Comparison of ENCODE assay signal across 29 cellular contexts in the genomic region with DNA sequence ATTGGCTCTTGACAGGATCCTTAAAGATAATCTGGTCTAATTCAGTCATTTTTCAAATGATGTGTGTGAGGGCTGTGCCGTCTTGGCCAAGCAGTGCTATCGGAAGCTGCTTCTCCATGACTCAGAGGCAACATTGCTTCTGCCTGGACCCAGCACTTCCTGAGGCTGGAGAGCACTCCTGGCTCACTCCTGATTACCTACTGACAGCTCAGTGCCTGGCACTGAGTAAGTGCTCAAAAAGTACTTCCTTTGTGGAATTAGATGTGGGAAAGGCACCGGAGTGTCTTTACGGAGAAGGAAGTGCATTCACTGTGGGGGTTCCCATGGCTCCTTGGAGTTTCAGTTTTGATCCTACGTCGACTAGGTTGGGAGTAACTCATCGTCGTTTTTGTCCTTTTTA.
DNase-seq lines count a peak whose midpoint lies in the region; ATAC-seq, FAIRE-seq and TF ChIP-seq lines count a peak whose summit lies in the region.
"Had no signal": no experiment of that assay in that cellular context is flagged by ENCODE, and none has a peak within 500 bp of the region (broad histone marks: within the 10 kb centered on the region; RNA-seq: fewer than 3 reads in every experiment).

No MANE protein-coding gene starts in this region.

- peak; percentile 95 for ATAC-seq in left lung
- peak; percentile 62 for ATAC-seq in upper lobe of right lung
- ATAC-seq in HG02610 (IDR thresholded peaks at IDR 0.05; ENCODE audit: unreplicated experiment), result no peak
- no peak for ATAC-seq in GM19351 (IDR thresholded peaks at IDR 0.05; ENCODE audit: unreplicated experiment)
- ATAC-seq: A549, GM12878, PC-3 had no signal

- no peak overlapping the region for H2AFZ ChIP-seq in astrocyte (ENCODE audit: low read depth, low read length)

- no peak overlapping the region for H3K4me3 Mint-ChIP-seq in astrocyte (ENCODE audit: unreplicated experiment)
- H3K4me3 Mint-ChIP-seq: CD4-positive, alpha-beta T cell; H9; T-helper 1 cell treated with Interleukin-12 subunit alpha and Interleukin-12 subunit beta and Interleukin-4 antibody, amounts not matched to agents 30 μg/mL and 1 μg/mL, for 36 hours had no signal

- H3K27ac ChIP-seq in astrocyte (ENCODE audit: low read depth, low read length) (no peak overlapping the region), left lung (no peak overlapping the region), upper lobe of right lung (no peak overlapping the region)
- H3K27ac ChIP-seq: A549; BLaER1 treated with 17β-estradiol and CSF1 and Interleukin-3, amounts not matched to agents 10 nM and 100 nM; HL-60 had no signal

- H3K27ac Mint-ChIP-seq in astrocyte (ENCODE audit: unreplicated experiment), result peak overlapping the region; percentile 41
- H3K27ac Mint-ChIP-seq: CD4-positive, alpha-beta T cell; H9; T-helper 1 cell treated with Interleukin-12 subunit alpha and Interleukin-12 subunit beta and Interleukin-4 antibody, amounts not matched to agents 30 μg/mL and 1 μg/mL, for 36 hours had no signal

- intact Hi-C loops in left lung (cut with DNase I), result no loop called here
- intact Hi-C loops in upper lobe of right lung (cut with DNase I), result no loop called here

- H3K4me1 ChIP-seq in astrocyte (ENCODE audit: insufficient read depth, low read length), result no peaks in the 10 kb centered on the region
- H3K4me1 ChIP-seq in left lung, result no peaks in the 10 kb centered on the region
- no peaks in the 10 kb centered on the region for H3K4me1 ChIP-seq in upper lobe of right lung
- H3K4me1 ChIP-seq: A549 had no signal

- H3K36me3 Mint-ChIP-seq in astrocyte (ENCODE audit: low read depth, unreplicated experiment), result peaks cover 2% of the 10 kb centered on the region

- H4K20me1 ChIP-seq in astrocyte (ENCODE audit: insufficient read depth, low read length), result no peaks in the 10 kb centered on the region
- H4K20me1 ChIP-seq: BLaER1 treated with 17β-estradiol and CSF1 and Interleukin-3, amounts not matched to agents 10 nM and 100 nM had no signal

- H3K4me3 ChIP-seq in astrocyte (ENCODE audit: insufficient read depth, low read depth, low read length) (no peak overlapping the region), left lung (no peak overlapping the region), upper lobe of right lung (no peak overlapping the region)
- H3K4me3 ChIP-seq: A549; BLaER1 treated with 17β-estradiol and CSF1 and Interleukin-3, amounts not matched to agents 10 nM and 100 nM; GM12878 had no signal

- no peaks in the 10 kb centered on the region for H3K36me3 ChIP-seq in astrocyte (ENCODE audit: insufficient read depth, low read length)
- H3K36me3 ChIP-seq in left lung, result no peaks in the 10 kb centered on the region
- H3K36me3 ChIP-seq in upper lobe of right lung, result no peaks in the 10 kb centered on the region
- H3K36me3 ChIP-seq: BLaER1 treated with 17β-estradiol and CSF1 and Interleukin-3, amounts not matched to agents 10 nM and 100 nM had no signal

- H3K4me1 Mint-ChIP-seq in astrocyte (ENCODE audit: low read depth, unreplicated experiment), result peaks cover 17% of the 10 kb centered on the region

- H3K9me3 Mint-ChIP-seq in astrocyte (ENCODE audit: unreplicated experiment), result peaks cover 5% of the 10 kb centered on the region

- H3K27me3 ChIP-seq in astrocyte (ENCODE audit: insufficient read depth, low read length), result no peaks in the 10 kb centered on the region
- no peaks in the 10 kb centered on the region for H3K27me3 ChIP-seq in left lung
- H3K27me3 ChIP-seq in upper lobe of right lung, result no peaks in the 10 kb centered on the region
- H3K27me3 ChIP-seq: BLaER1 treated with 17β-estradiol and CSF1 and Interleukin-3, amounts not matched to agents 10 nM and 100 nM had no signal

- peaks cover 5% of the 10 kb centered on the region for H3K27me3 Mint-ChIP-seq in astrocyte (ENCODE audit: low read depth, unreplicated experiment)

- no peak for FAIRE-seq in astrocyte (lab: Jason Lieb, UNC)
- FAIRE-seq: A549, GM12878 had no signal

- no peak overlapping the region for H3K4me2 ChIP-seq in astrocyte (ENCODE audit: low read length)
- H3K4me2 ChIP-seq: A549 had no signal

- no peak for TF ChIP-seq CTCF in astrocyte (IDR thresholded peaks at IDR 0.05; ENCODE audit: insufficient read depth, low read depth, low read length)
- TF ChIP-seq CTCF in left lung (IDR thresholded peaks at IDR 0.05), result no peak
- no peak for TF ChIP-seq CTCF in upper lobe of right lung (IDR thresholded peaks at IDR 0.05)

- H3K79me2 ChIP-seq in astrocyte (ENCODE audit: insufficient read depth, low read length), result no peaks in the 10 kb centered on the region

- no peak overlapping the region for H3K9ac ChIP-seq in astrocyte (ENCODE audit: low read length)
- H3K9ac ChIP-seq: BLaER1 treated with 17β-estradiol and CSF1 and Interleukin-3, amounts not matched to agents 10 nM and 100 nM had no signal

- peak; percentile 89 for DNase-seq in HT1080 (ENCODE audit: low read depth)
- no peak for DNase-seq in astrocyte (ENCODE audit: low read depth)
- DNase-seq in left lung, result peak in 1 of 2 donors; percentile 39
- no peak for DNase-seq in upper lobe of right lung
- DNase-seq in NCI-H1694 (lab: John Stamatoyannopoulos, UW), result no peak
- DNase-seq: AML-193; CD4-positive, alpha-beta T cell; EL; GDM1; H9; NCI-H1092; NCI-H1417 treated with DMSO at 0.1 percent for 48 hours; NCI-H187; NCI-H2081 treated with DMSO at 0.1 percent for 48 hours; NCI-H2171; NCI-H345; NCI-H510A treated with DMSO at 0.1 percent for 48 hours; NCI-H748 treated with DMSO at 0.1 percent for 48 hours; NK-92 treated with Interleukin-12 subunit alpha and Interleukin-12 subunit beta, amount 100 ng/mL, for 24 hours; PC-3; RPMI8226; SHP77 had no signal

- H3K9me3 ChIP-seq in astrocyte (ENCODE audit: insufficient read depth, low read depth, low read length) (no peaks in the 10 kb centered on the region), left lung (peaks cover 0 to 23% of the 10 kb centered on the region in 2 donors), upper lobe of right lung (no peaks in the 10 kb centered on the region)

Comparison
In these comparisons a context has a peak if more than half of its experiments do, and no peak if none do; other contexts are left out.
1. ATAC-seq: peak in left lung (single experiment) and upper lobe of right lung (single experiment); none in HG02610 (single experiment) and GM19351 (single experiment).